2 cellular contexts compared by ENCODE assay signal in genomic region chr1:42825058-42825851, GRCh38.
TF ChIP-seq lines count a peak whose summit lies in the region.

No MANE protein-coding gene starts in this region.

TF ChIP-seq in GM23338, 12 proteins besides CTCF, POLR2A, EP300 and RAD21:
- no peak for TF ChIP-seq ZNF114 (CRISPR knock-in tag; IDR thresholded peaks at IDR 0.05)
- TF ChIP-seq NANOG (IDR thresholded peaks at IDR 0.05; ENCODE audit: borderline replicate concordance), result no peak
- no peak for TF ChIP-seq ZNF331 (CRISPR knock-in tag; IDR thresholded peaks at IDR 0.05; ENCODE audit: low read depth)
- no peak for TF ChIP-seq CREB1 (CRISPR knock-in tag; IDR thresholded peaks at IDR 0.05; ENCODE audit: low read depth)
- no peak for TF ChIP-seq POLR2AphosphoS5 (IDR thresholded peaks at IDR 0.05; ENCODE audit: low read depth)
- TF ChIP-seq EZH2 (IDR thresholded peaks at IDR 0.05; ENCODE audit: low read depth, unreplicated experiment), result no peak
- TF ChIP-seq STAT1 (IDR thresholded peaks at IDR 0.05; ENCODE audit: unreplicated experiment), result no peak
- no peak for TF ChIP-seq ZNF462 (CRISPR knock-in tag; IDR thresholded peaks at IDR 0.05)

TF ChIP-seq in endothelial cell of umbilical vein, 7 proteins besides CTCF, POLR2A, EP300 and RAD21:
- TF ChIP-seq JUN (IDR thresholded peaks at IDR 0.05; ENCODE audit: borderline replicate concordance, insufficient read depth, insufficient read length, low read depth) (no peak), POLR2AphosphoS5 (IDR thresholded peaks at IDR 0.05; ENCODE audit: insufficient read depth, low read depth, low read length) (no peak), GATA2 (IDR thresholded peaks at IDR 0.05; ENCODE audit: insufficient read depth, insufficient read length, low read depth, low read length) (no peak), MAX (IDR thresholded peaks at IDR 0.05; ENCODE audit: insufficient read depth, insufficient read length) (no peak)
